12 cellular contexts compared by ENCODE assay signal in the genomic region with DNA sequence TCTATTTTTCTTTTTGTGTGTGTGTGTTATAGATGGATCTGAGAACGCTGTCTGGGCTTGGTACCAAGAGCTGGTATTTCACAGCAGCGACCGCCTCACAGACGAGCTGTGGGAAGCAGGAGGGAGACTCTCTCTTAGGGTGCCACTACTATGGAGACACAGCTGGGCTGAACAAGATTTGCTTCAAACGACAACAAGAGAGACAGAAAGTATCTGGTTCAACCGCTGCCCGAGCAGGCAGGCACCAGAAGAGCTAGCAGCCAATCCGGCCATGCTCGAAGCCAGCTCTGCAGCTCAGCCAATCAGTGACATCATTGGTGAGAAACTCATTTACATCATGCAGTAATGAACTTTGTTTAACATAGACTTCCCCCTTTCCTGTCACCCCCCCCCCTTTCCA.
DNase-seq lines count a peak whose midpoint lies in the region; ATAC-seq and TF ChIP-seq lines count a peak whose summit lies in the region.
"Had no signal": no experiment of that assay in that cellular context is flagged by ENCODE, and none has a peak within 500 bp of the region (broad histone marks: within the 10 kb centered on the region; RNA-seq: fewer than 3 reads in every experiment).

No MANE protein-coding gene starts in this region.

- TF ChIP-seq POLR2A in uterus (IDR thresholded peaks at IDR 0.05): no peak

- H3K36me3 ChIP-seq in uterus: no peaks in the 10 kb centered on the region
- H3K36me3 ChIP-seq: neutrophil had no signal

- H3K9me3 Mint-ChIP-seq in WTC11: no peaks in the 10 kb centered on the region
- H3K9me3 Mint-ChIP-seq: stimulated activated naive CD8-positive, alpha-beta T cell treated with anti-CD3 and anti-CD28 coated beads, Interleukin-15, amount 100 ng/mL, for 72 hours had no signal

- intact Hi-C loops in uterus (cut with DNase I; ENCODE audit: low total_unique reads): no loop called here

- DNase-seq in NCI-H82 (lab: John Stamatoyannopoulos, UW) (peak; percentile 17), NCI-H82 treated with DMSO at 0.1 percent for 48 hours (lab: John Stamatoyannopoulos, UW; ENCODE audit: unreplicated experiment) (no peak), cerebellar cortex (ENCODE audit: low spot score) (peak; percentile 93), myocyte (ENCODE audit: low read depth) (peak; percentile 16), uterus (peak; percentile 47 to 62), WTC11 (ENCODE audit: low spot score) (no peak), GOT3 (lab: John Stamatoyannopoulos, UW) (no peak)
- DNase-seq: ACHN; stimulated activated naive CD8-positive, alpha-beta T cell treated with anti-CD3 and anti-CD28 coated beads, Interleukin-15, amount 100 ng/mL, for 72 hours had no signal

- H3K27ac ChIP-seq in uterus: peak overlapping the region; percentile 90 to 91
- H3K27ac ChIP-seq: neutrophil had no signal

- peak overlapping the region; percentile 34 to 40 for H3K4me3 ChIP-seq in uterus

- H3K27ac Mint-ChIP-seq in WTC11: no peak overlapping the region
- H3K27ac Mint-ChIP-seq: stimulated activated naive CD8-positive, alpha-beta T cell treated with anti-CD3 and anti-CD28 coated beads, Interleukin-15, amount 100 ng/mL, for 72 hours had no signal

- peaks cover 10% of the 10 kb centered on the region for H3K4me1 Mint-ChIP-seq in WTC11
- H3K4me1 Mint-ChIP-seq: stimulated activated naive CD8-positive, alpha-beta T cell treated with anti-CD3 and anti-CD28 coated beads, Interleukin-15, amount 100 ng/mL, for 72 hours had no signal

- no peak overlapping the region for H3K4me3 Mint-ChIP-seq in WTC11
- H3K4me3 Mint-ChIP-seq: stimulated activated naive CD8-positive, alpha-beta T cell treated with anti-CD3 and anti-CD28 coated beads, Interleukin-15, amount 100 ng/mL, for 72 hours had no signal

- no peaks in the 10 kb centered on the region for H3K27me3 ChIP-seq in uterus
- H3K27me3 ChIP-seq: neutrophil had no signal

- ATAC-seq in WTC11 (no peak), HG03442 (IDR thresholded peaks at IDR 0.05; ENCODE audit: unreplicated experiment) (no peak)
- ATAC-seq: HCT116; stimulated activated naive CD8-positive, alpha-beta T cell treated with anti-CD3 and anti-CD28 coated beads, Interleukin-15, amount 100 ng/mL, for 72 hours had no signal

- no peaks in the 10 kb centered on the region for H3K36me3 Mint-ChIP-seq in WTC11

- no peaks in the 10 kb centered on the region for H3K27me3 Mint-ChIP-seq in WTC11 (ENCODE audit: low read depth)
- H3K27me3 Mint-ChIP-seq: stimulated activated naive CD8-positive, alpha-beta T cell treated with anti-CD3 and anti-CD28 coated beads, Interleukin-15, amount 100 ng/mL, for 72 hours had no signal

- TF ChIP-seq CTCF in uterus (IDR thresholded peaks at IDR 0.05) (no peak), WTC11 (IDR thresholded peaks at IDR 0.05) (no peak)

- POLR2A ChIA-PET in WTC11 (lab: Charles Lee): no interaction called here

- no peaks in the 10 kb centered on the region for H3K9me3 ChIP-seq in uterus
- H3K9me3 ChIP-seq: neutrophil had no signal

- no peaks in the 10 kb centered on the region for H3K4me1 ChIP-seq in uterus

- CTCF ChIA-PET in WTC11 (lab: Charles Lee): no interaction called here

TF ChIP-seq in WTC11, 78 proteins besides CTCF, POLR2A, EP300 and RAD21:
- no peak for TF ChIP-seq SP1 (CRISPR knock-in tag; conservative IDR thresholded peaks at IDR 0.05)
- TF ChIP-seq MLX (CRISPR knock-in tag; IDR thresholded peaks at IDR 0.05): no peak
- TF ChIP-seq FOXK1 (CRISPR knock-in tag; IDR thresholded peaks at IDR 0.05): no peak
- no peak for TF ChIP-seq ZSCAN18 (CRISPR knock-in tag; IDR thresholded peaks at IDR 0.05)
- no peak for TF ChIP-seq MYBL2 (CRISPR knock-in tag; IDR thresholded peaks at IDR 0.05)
- no peak for TF ChIP-seq AR (CRISPR knock-in tag; IDR thresholded peaks at IDR 0.05)
- TF ChIP-seq NFE2L1 (CRISPR knock-in tag; IDR thresholded peaks at IDR 0.05): no peak
- TF ChIP-seq NFYB (CRISPR knock-in tag; conservative IDR thresholded peaks at IDR 0.05; ENCODE audit: low read depth): no peak
- no peak for TF ChIP-seq ZNF263 (CRISPR knock-in tag; IDR thresholded peaks at IDR 0.05; ENCODE audit: low read depth)
- TF ChIP-seq ZNF423 (CRISPR knock-in tag; IDR thresholded peaks at IDR 0.05): no peak
- no peak for TF ChIP-seq CREB1 (CRISPR knock-in tag; IDR thresholded peaks at IDR 0.05)
- TF ChIP-seq, protein P1, sequence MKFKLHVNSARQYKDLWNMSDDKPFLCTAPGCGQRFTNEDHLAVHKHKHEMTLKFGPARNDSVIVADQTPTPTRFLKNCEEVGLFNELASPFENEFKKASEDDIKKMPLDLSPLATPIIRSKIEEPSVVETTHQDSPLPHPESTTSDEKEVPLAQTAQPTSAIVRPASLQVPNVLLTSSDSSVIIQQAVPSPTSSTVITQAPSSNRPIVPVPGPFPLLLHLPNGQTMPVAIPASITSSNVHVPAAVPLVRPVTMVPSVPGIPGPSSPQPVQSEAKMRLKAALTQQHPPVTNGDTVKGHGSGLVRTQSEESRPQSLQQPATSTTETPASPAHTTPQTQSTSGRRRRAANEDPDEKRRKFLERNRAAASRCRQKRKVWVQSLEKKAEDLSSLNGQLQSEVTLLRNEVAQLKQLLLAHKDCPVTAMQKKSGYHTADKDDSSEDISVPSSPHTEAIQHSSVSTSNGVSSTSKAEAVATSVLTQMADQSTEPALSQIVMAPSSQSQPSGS (CRISPR knock-in tag; IDR thresholded peaks at IDR 0.05; ENCODE audit: borderline replicate concordance, low read depth): no peak
- no peak for TF ChIP-seq USF2 (CRISPR knock-in tag; IDR thresholded peaks at IDR 0.05)
- TF ChIP-seq CREM (CRISPR knock-in tag; IDR thresholded peaks at IDR 0.05): no peak
TF ChIP-seq in WTC11: peak in this region for 0.

Comparison
In these comparisons a context has a peak if more than half of its experiments do, and no peak if none do; other contexts are left out.
1. DNase-seq: peak in NCI-H82 (single experiment), cerebellar cortex (single experiment), myocyte (single experiment) and uterus (2 of 2); none in NCI-H82 treated with DMSO at 0.1 percent for 48 hours (single experiment), WTC11 (single experiment) and GOT3 (single experiment).